1 cellular context compared by ENCODE assay signal in genomic region chr7:67916571-67916970, GRCh38.
TF ChIP-seq lines count a peak whose summit lies in the region.

No MANE protein-coding gene starts in this region.

TF ChIP-seq in H1, 55 proteins besides CTCF, POLR2A, EP300 and RAD21 (continued from another document):
- TF ChIP-seq CHD7 (IDR thresholded peaks at IDR 0.05; ENCODE audit: insufficient replicate concordance, low read length) (no peak), JUND (IDR thresholded peaks at IDR 0.05; ENCODE audit: low read length) (no peak), EZH2 (IDR thresholded peaks at IDR 0.05; ENCODE audit: low read depth, low read length, severe bottlenecking) (no peak), JUN (IDR thresholded peaks at IDR 0.05; ENCODE audit: low read depth, low read length) (no peak)
